12 cellular contexts compared by ENCODE assay signal in the genomic region with DNA sequence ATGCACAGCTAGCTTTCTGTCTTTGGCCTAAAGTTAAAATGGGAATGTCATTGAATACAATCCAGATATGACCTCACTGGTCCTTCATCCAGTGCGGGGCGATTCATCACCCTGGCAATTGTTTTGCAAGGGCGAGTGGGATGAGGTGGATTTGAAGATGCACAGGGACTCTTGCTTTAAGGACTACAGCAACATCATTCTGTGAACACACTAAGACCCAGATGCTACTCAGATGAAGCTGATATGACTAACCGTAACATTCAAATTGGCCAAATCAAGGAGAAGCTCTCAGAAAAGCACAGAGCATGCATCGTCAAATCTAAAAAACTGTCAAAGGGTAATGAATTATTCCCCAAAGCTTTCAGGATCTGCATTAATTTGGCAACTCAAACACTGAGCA. TPM values are rescaled to one million over a fixed set of nuclear protein-coding genes. Genes with fewer than 3 reads are reported as not detected.
DNase-seq lines count a peak whose midpoint lies in the region; ATAC-seq and TF ChIP-seq lines count a peak whose summit lies in the region.
"Had no signal": no experiment of that assay in that cellular context is flagged by ENCODE, and none has a peak within 500 bp of the region (broad histone marks: within the 10 kb centered on the region; RNA-seq: fewer than 3 reads in every experiment).

No MANE protein-coding gene starts in this region.

- H3K27me3 ChIP-seq in dorsolateral prefrontal cortex (no peaks in the 10 kb centered on the region), lower lobe of right lung (ENCODE audit: low read depth) (no peaks in the 10 kb centered on the region), transverse colon (no peaks in the 10 kb centered on the region)

- CTCF ChIA-PET in activated CD4-positive, alpha-beta T cell treated with anti-CD3 and anti-CD28 coated beads, Interleukin-2, amount 10 ng/mL, durations not matched to agents 7 days and 5 days (lab: Charles Lee), result no interaction called here

- peak in 1 of 2 donors; percentile 28 for ATAC-seq in lower lobe of right lung
- ATAC-seq in GM18498 (IDR thresholded peaks at IDR 0.05; ENCODE audit: unreplicated experiment), result no peak
- no peak for ATAC-seq in HG03175 (IDR thresholded peaks at IDR 0.05; ENCODE audit: unreplicated experiment)
- ATAC-seq: HCT116 had no signal

- TF ChIP-seq CTCF in dorsolateral prefrontal cortex (IDR thresholded peaks at IDR 0.05 in 54 of 56, conservative IDR thresholded peaks at IDR 0.05 in 2 of 56; ENCODE audit: low read depth in 1 of 56, partially characterized antibody in 56 of 56) (no peak), lower lobe of right lung (IDR thresholded peaks at IDR 0.05) (no peak), transverse colon (IDR thresholded peaks at IDR 0.05) (no peak)

- no peaks in the 10 kb centered on the region for H3K36me3 ChIP-seq in lower lobe of right lung
- no peaks in the 10 kb centered on the region for H3K36me3 ChIP-seq in transverse colon

- H3K27ac ChIP-seq in dorsolateral prefrontal cortex, result peak overlapping the region in 51 of 59 donors; percentile 1 to 74 (median 46)
- H3K27ac ChIP-seq in lower lobe of right lung, result peak overlapping the region; percentile 39
- peak overlapping the region; percentile 26 to 75 (median 46) for H3K27ac ChIP-seq in transverse colon

- intact Hi-C loops in dorsolateral prefrontal cortex (cut with DNase I), result no loop called here
- intact Hi-C loops in lower lobe of right lung (cut with DNase I), result no loop called here
- intact Hi-C loops in transverse colon (cut with DNase I; ENCODE audit: low total_unique reads), result no loop called here

- H3K4me3 Mint-ChIP-seq in activated CD4-positive, alpha-beta T cell treated with anti-CD3 and anti-CD28 coated beads, Interleukin-2, amount 10 ng/mL, durations not matched to agents 7 days and 5 days, result no peak overlapping the region

- no peak for TF ChIP-seq POLR2A in transverse colon (IDR thresholded peaks at IDR 0.05)

- H3K36me3 Mint-ChIP-seq in activated CD4-positive, alpha-beta T cell treated with anti-CD3 and anti-CD28 coated beads, Interleukin-2, amount 10 ng/mL, durations not matched to agents 7 days and 5 days (ENCODE audit: low read depth), result peaks cover 12% of the 10 kb centered on the region

- H3K9me3 ChIP-seq in lower lobe of right lung (no peaks in the 10 kb centered on the region), transverse colon (no peaks in the 10 kb centered on the region)

- H3K4me1 ChIP-seq in lower lobe of right lung (no peaks in the 10 kb centered on the region), transverse colon (peaks cover 0 to 12% (median 0%) of the 10 kb centered on the region in 4 donors)

- H3K9me3 Mint-ChIP-seq in activated CD4-positive, alpha-beta T cell treated with anti-CD3 and anti-CD28 coated beads, Interleukin-2, amount 10 ng/mL, durations not matched to agents 7 days and 5 days, result no peaks in the 10 kb centered on the region

- peak overlapping the region; percentile 92 for H3K27ac Mint-ChIP-seq in activated CD4-positive, alpha-beta T cell treated with anti-CD3 and anti-CD28 coated beads, Interleukin-2, amount 10 ng/mL, durations not matched to agents 7 days and 5 days

- H3K27me3 Mint-ChIP-seq in activated CD4-positive, alpha-beta T cell treated with anti-CD3 and anti-CD28 coated beads, Interleukin-2, amount 10 ng/mL, durations not matched to agents 7 days and 5 days, result no peaks in the 10 kb centered on the region

- H3K4me3 ChIP-seq in dorsolateral prefrontal cortex (no peak overlapping the region), lower lobe of right lung (no peak overlapping the region), transverse colon (no peak overlapping the region)

- 67 to 72% methylated on average over 5 of the region's 5 CpGs for WGBS in transverse colon (ENCODE audit: low coverage in 1 of 2), 2 donors

- no peak for DNase-seq in activated CD4-positive, alpha-beta T cell treated with anti-CD3 and anti-CD28 coated beads, Interleukin-2, amount 10 ng/mL, durations not matched to agents 7 days and 5 days
- no peak for DNase-seq in activated CD4-positive, alpha-beta T cell treated with anti-CD3 and anti-CD28 coated beads, Interleukin-2, amount 50 U/mL, for 48 hours
- no peak for DNase-seq in dorsolateral prefrontal cortex
- no peak for DNase-seq in lower lobe of right lung
- no peak for DNase-seq in transverse colon
- no peak for DNase-seq in DMS 273 treated with DMSO at 0.1 percent for 48 hours (lab: John Stamatoyannopoulos, UW)
- DNase-seq: activated CD4-positive, alpha-beta T cell treated with anti-CD3 and anti-CD28 coated beads, Interleukin-2, amount 50 U/mL, for 4 hours; NCI-H774; SW 1271 had no signal

- POLR2A ChIA-PET in activated CD4-positive, alpha-beta T cell treated with anti-CD3 and anti-CD28 coated beads, Interleukin-2, amount 10 ng/mL, durations not matched to agents 7 days and 5 days (lab: Charles Lee), result interaction anchor here (0.6 kb wide), 1 partner anchor 273 kb away, joined by 4 read pairs; no protein-coding TSS in a partner anchor

- TF ChIP-seq EP300 in transverse colon (IDR thresholded peaks at IDR 0.05; ENCODE audit: low read depth), result no peak

- in situ Hi-C loops in transverse colon (cut with MboI; ENCODE audit: low pct_ligation_motif_present in 1 of 4, low pct_unique_long_range_greater_than_20kb in 1 of 4, low sequenced_read_pairs in 3 of 4), result no loop called here

- peaks cover 29% of the 10 kb centered on the region for H3K4me1 Mint-ChIP-seq in activated CD4-positive, alpha-beta T cell treated with anti-CD3 and anti-CD28 coated beads, Interleukin-2, amount 10 ng/mL, durations not matched to agents 7 days and 5 days

RNA-seq across cellular contexts. Expression of gene CPA1, which starts 12.8 kb away (rescaled TPM):
- not detected for total RNA-seq in activated CD4-positive, alpha-beta T cell treated with anti-CD3 and anti-CD28 coated beads, Interleukin-2, amount 10 ng/mL, durations not matched to agents 7 days and 5 days
- total RNA-seq in dorsolateral prefrontal cortex, result under 1 TPM in 4 of 120 experiments, not detected in 116; 0.45 to 0.63 (median 0.56) TPM
- total RNA-seq in lower lobe of right lung, result 0.30 TPM
- total RNA-seq in transverse colon, result not detected

RNA-seq across cellular contexts. Expression of gene CEP41, which starts 47.7 kb away (rescaled TPM):
- total RNA-seq in activated CD4-positive, alpha-beta T cell treated with anti-CD3 and anti-CD28 coated beads, Interleukin-2, amount 10 ng/mL, durations not matched to agents 7 days and 5 days, result 10 to 100 TPM; 18.5 to 19.6 TPM
- total RNA-seq in dorsolateral prefrontal cortex (10 to 100 TPM; 10.4 to 41.3 (median 27.0) TPM), lower lobe of right lung (10.0 TPM), transverse colon (1 to 10 TPM in 2 of 4 donors, under 1 TPM in 1, not detected in 1; 0.75 to 4.8 (median 2.7) TPM)

RNA-seq across cellular contexts. Expression of gene CPA5, which starts 48.5 kb away (rescaled TPM):
- not detected for total RNA-seq in activated CD4-positive, alpha-beta T cell treated with anti-CD3 and anti-CD28 coated beads, Interleukin-2, amount 10 ng/mL, durations not matched to agents 7 days and 5 days
- 1 to 10 TPM in 16 of 120 experiments, under 1 TPM in 20, not detected in 84; 0.19 to 2.7 (median 0.81) TPM for total RNA-seq in dorsolateral prefrontal cortex
- not detected for total RNA-seq in lower lobe of right lung
- total RNA-seq in transverse colon, result not detected
